ENCODE assay signal across 10 cellular contexts in genomic region chr16:9966569-9967157, GRCh38.
A peak's percentile ranks its signal among the peaks of the same experiment; 100 is the strongest.
DNase-seq lines count a peak whose midpoint lies in the region; ATAC-seq and TF ChIP-seq lines count a peak whose summit lies in the region.
"Had no signal": no experiment of that assay in that cellular context is flagged by ENCODE, and none has a peak within 500 bp of the region (broad histone marks: within the 10 kb centered on the region; RNA-seq: fewer than 3 reads in every experiment).

No MANE protein-coding gene starts in this region.

- H3K4me1 ChIP-seq in Panc1 (ENCODE audit: control insufficient read depth, insufficient read depth, low read length) = no peaks in the 10 kb centered on the region
- H3K4me1 ChIP-seq: left ventricle myocardium inferior had no signal

- no peak overlapping the region for H3K4me3 ChIP-seq in Panc1 (ENCODE audit: low read depth in 2 of 2, low read length in 2 of 2)
- H3K4me3 ChIP-seq: left ventricle myocardium inferior had no signal

- no peak overlapping the region for H3K27ac Mint-ChIP-seq in activated T-cell treated with anti-CD3 and anti-CD28 coated beads, Interleukin-2, amount 50 U/mL, for 72 hours
- H3K27ac Mint-ChIP-seq in activated T-cell treated with anti-CD3 and anti-CD28 coated beads, Interleukin-2, amount 50 U/mL, for 24 hours = no peak overlapping the region
- H3K27ac Mint-ChIP-seq in stimulated activated naive B cell treated with anti-CD40 and anti-IgM and Interleukin-4, amounts not matched to agents 10 μg/mL and 1 μg/mL and 100 μg/mL, for 72 hours = no peak overlapping the region
- H3K27ac Mint-ChIP-seq: activated naive CD8-positive, alpha-beta T cell had no signal

- DNase-seq in activated T-cell treated with anti-CD3 and anti-CD28 coated beads, Interleukin-2, amount 50 U/mL, for 72 hours = peak in 1 of 2 donors; percentile 7
- no peak for DNase-seq in activated T-cell treated with anti-CD3 and anti-CD28 coated beads, Interleukin-2, amount 50 U/mL, for 24 hours
- DNase-seq in H4 (ENCODE audit: low spot score) = peak; percentile 32
- peak; percentile 28 for DNase-seq in Panc1 (ENCODE audit: low read depth, low spot score)
- peak; percentile 4 for DNase-seq in stimulated activated naive B cell treated with anti-CD40 and anti-IgM and Interleukin-4, amounts not matched to agents 10 μg/mL and 1 μg/mL and 100 μg/mL, for 72 hours
- no peak for DNase-seq in NCI-H1417 (lab: John Stamatoyannopoulos, UW)
- no peak for DNase-seq in left cardiac atrium
- DNase-seq in activated effector memory CD4-positive, alpha-beta T cell treated with anti-CD3 and anti-CD28 coated beads, Interleukin-2, amount 50 U/mL, for 16 hours = no peak
- DNase-seq: left ventricle myocardium inferior had no signal

- BruUV-seq in Panc1 (replicated peaks; lab: Mats Ljungman, UMichigan) = no TSS peak

- H3K27me3 ChIP-seq in Panc1 (ENCODE audit: control insufficient read depth, insufficient read depth, low read length) = no peaks in the 10 kb centered on the region

- POLR2A ChIA-PET in Panc1 (lab: Charles Lee) = no interaction called here

- H3K36me3 Mint-ChIP-seq in activated T-cell treated with anti-CD3 and anti-CD28 coated beads, Interleukin-2, amount 50 U/mL, for 72 hours (ENCODE audit: insufficient read depth in 2 of 2) = no peaks in the 10 kb centered on the region
- no peaks in the 10 kb centered on the region for H3K36me3 Mint-ChIP-seq in activated T-cell treated with anti-CD3 and anti-CD28 coated beads, Interleukin-2, amount 50 U/mL, for 24 hours (ENCODE audit: low read depth)
- no peaks in the 10 kb centered on the region for H3K36me3 Mint-ChIP-seq in stimulated activated naive B cell treated with anti-CD40 and anti-IgM and Interleukin-4, amounts not matched to agents 10 μg/mL and 1 μg/mL and 100 μg/mL, for 72 hours
- H3K36me3 Mint-ChIP-seq: activated naive CD8-positive, alpha-beta T cell had no signal

- TF ChIP-seq CTCF in Panc1 (IDR thresholded peaks at IDR 0.05) = no peak

- peaks cover 10% of the 10 kb centered on the region for H3K27me3 Mint-ChIP-seq in activated T-cell treated with anti-CD3 and anti-CD28 coated beads, Interleukin-2, amount 50 U/mL, for 72 hours (ENCODE audit: low read depth)
- no peaks in the 10 kb centered on the region for H3K27me3 Mint-ChIP-seq in activated T-cell treated with anti-CD3 and anti-CD28 coated beads, Interleukin-2, amount 50 U/mL, for 24 hours
- H3K27me3 Mint-ChIP-seq in stimulated activated naive B cell treated with anti-CD40 and anti-IgM and Interleukin-4, amounts not matched to agents 10 μg/mL and 1 μg/mL and 100 μg/mL, for 72 hours = peaks cover 6 to 21% of the 10 kb centered on the region in 2 donors

- intact Hi-C loops in Panc1 (cut with micrococcal nuclease; ENCODE audit: unreplicated experiment) (no loop called here), left cardiac atrium (cut with DNase I) (no loop called here)

- peaks cover 4 to 8% of the 10 kb centered on the region in 2 donors for H3K9me3 Mint-ChIP-seq in activated T-cell treated with anti-CD3 and anti-CD28 coated beads, Interleukin-2, amount 50 U/mL, for 72 hours
- peaks cover 12% of the 10 kb centered on the region for H3K9me3 Mint-ChIP-seq in activated T-cell treated with anti-CD3 and anti-CD28 coated beads, Interleukin-2, amount 50 U/mL, for 24 hours
- H3K9me3 Mint-ChIP-seq in stimulated activated naive B cell treated with anti-CD40 and anti-IgM and Interleukin-4, amounts not matched to agents 10 μg/mL and 1 μg/mL and 100 μg/mL, for 72 hours = peaks cover 0 to 6% of the 10 kb centered on the region in 2 donors

- peaks cover 5% of the 10 kb centered on the region for H3K4me1 Mint-ChIP-seq in activated T-cell treated with anti-CD3 and anti-CD28 coated beads, Interleukin-2, amount 50 U/mL, for 72 hours (ENCODE audit: low read depth)
- peaks cover 6% of the 10 kb centered on the region for H3K4me1 Mint-ChIP-seq in activated T-cell treated with anti-CD3 and anti-CD28 coated beads, Interleukin-2, amount 50 U/mL, for 24 hours (ENCODE audit: low read depth)
- H3K4me1 Mint-ChIP-seq in stimulated activated naive B cell treated with anti-CD40 and anti-IgM and Interleukin-4, amounts not matched to agents 10 μg/mL and 1 μg/mL and 100 μg/mL, for 72 hours = peaks cover 0 to 5% of the 10 kb centered on the region in 2 donors

- H3K9me3 ChIP-seq in Panc1 (ENCODE audit: control insufficient read depth, insufficient read depth, low read depth, low read length) = no peaks in the 10 kb centered on the region

- in situ Hi-C loops in Panc1 (cut with HindIII; ENCODE audit: low pct_unique_long_range_greater_than_20kb, low sequenced_read_pairs) = no loop called here

- no peaks in the 10 kb centered on the region for H3K36me3 ChIP-seq in Panc1 (ENCODE audit: control insufficient read depth, insufficient read depth, low read length)
- H3K36me3 ChIP-seq: left ventricle myocardium inferior had no signal

- CTCF ChIA-PET in Panc1 (lab: Charles Lee) = no interaction called here

- ATAC-seq in activated T-cell treated with anti-CD3 and anti-CD28 coated beads, Interleukin-2, amount 50 U/mL, for 72 hours (replicated peaks in 1 of 2) = peak; percentile 76 to 88
- ATAC-seq in Panc1 = peak; percentile 70
- ATAC-seq in stimulated activated naive B cell treated with anti-CD40 and anti-IgM and Interleukin-4, amounts not matched to agents 10 μg/mL and 1 μg/mL and 100 μg/mL, for 72 hours (replicated peaks) = peak; percentile 87 to 93
- no peak for ATAC-seq in left cardiac atrium

- H3K27ac ChIP-seq in Panc1 (ENCODE audit: low read length) = no peak overlapping the region
- H3K27ac ChIP-seq: left ventricle myocardium inferior had no signal

- no peak overlapping the region for H3K4me3 Mint-ChIP-seq in activated T-cell treated with anti-CD3 and anti-CD28 coated beads, Interleukin-2, amount 50 U/mL, for 72 hours
- H3K4me3 Mint-ChIP-seq in activated T-cell treated with anti-CD3 and anti-CD28 coated beads, Interleukin-2, amount 50 U/mL, for 24 hours = no peak overlapping the region
- no peak overlapping the region for H3K4me3 Mint-ChIP-seq in stimulated activated naive B cell treated with anti-CD40 and anti-IgM and Interleukin-4, amounts not matched to agents 10 μg/mL and 1 μg/mL and 100 μg/mL, for 72 hours
- H3K4me3 Mint-ChIP-seq: activated naive CD8-positive, alpha-beta T cell had no signal

Comparison
In these comparisons a context has a peak if more than half of its experiments do, and no peak if none do; other contexts are left out.
1. ATAC-seq: peak in activated T-cell treated with anti-CD3 and anti-CD28 coated beads, Interleukin-2, amount 50 U/mL, for 72 hours (2 of 2), Panc1 (single experiment) and stimulated activated naive B cell treated with anti-CD40 and anti-IgM and Interleukin-4, amounts not matched to agents 10 μg/mL and 1 μg/mL and 100 μg/mL, for 72 hours (2 of 2); none in left cardiac atrium (0 of 2).
2. DNase-seq: peak in H4 (single experiment), Panc1 (single experiment) and stimulated activated naive B cell treated with anti-CD40 and anti-IgM and Interleukin-4, amounts not matched to agents 10 μg/mL and 1 μg/mL and 100 μg/mL, for 72 hours (single experiment); none in activated T-cell treated with anti-CD3 and anti-CD28 coated beads, Interleukin-2, amount 50 U/mL, for 24 hours (single experiment), NCI-H1417 (0 of 3), left cardiac atrium (single experiment) and activated effector memory CD4-positive, alpha-beta T cell treated with anti-CD3 and anti-CD28 coated beads, Interleukin-2, amount 50 U/mL, for 16 hours (single experiment).